ENCODE assay signal across 8 cellular contexts in genomic region chr1:236282719-236283118, GRCh38. TPM values are rescaled to one million over a fixed set of nuclear protein-coding genes. Genes with fewer than 3 reads are reported as not detected.
DNase-seq lines count a peak whose midpoint lies in the region; ATAC-seq and TF ChIP-seq lines count a peak whose summit lies in the region.

No MANE protein-coding gene starts in this region.

- WGBS in SK-N-SH (ENCODE audit: low lambda C conversion rate) = 64% methylated on average over 2 of the region's 2 CpGs
- no CpG with 5 or more reads among the region's 2 CpGs for WGBS in neuronal stem cell (ENCODE audit: extremely low coverage in 2 of 2, insufficient read length in 2 of 2, insufficient replicate concordance in 1 of 2), 2 donors

- no peaks in the 10 kb centered on the region for H3K79me1 ChIP-seq in neuronal stem cell (ENCODE audit: low read depth, low read length)

- no peaks in the 10 kb centered on the region for H3K9me3 Mint-ChIP-seq in stimulated activated memory B cell treated with anti-CD40 and anti-IgM and Interleukin-4, amounts not matched to agents 10 μg/mL and 1 μg/mL and 100 μg/mL, for 72 hours

- H3K27me3 Mint-ChIP-seq in stimulated activated memory B cell treated with anti-CD40 and anti-IgM and Interleukin-4, amounts not matched to agents 10 μg/mL and 1 μg/mL and 100 μg/mL, for 72 hours = no peaks in the 10 kb centered on the region

- H4K8ac ChIP-seq in neuronal stem cell (ENCODE audit: low read depth, low read length) = no peak overlapping the region

- POLR2A ChIA-PET in SK-N-SH (lab: Yijun Ruan, JAX) = no interaction called here

- no peak overlapping the region for H3K23ac ChIP-seq in neuronal stem cell (ENCODE audit: low read depth, low read length, poor library complexity)

- H3K27ac ChIP-seq in SK-N-SH (ENCODE audit: low read depth in 2 of 2, low read length in 1 of 2) = no peak overlapping the region
- H3K27ac ChIP-seq in iPS-18a (ENCODE audit: low read length) = no peak overlapping the region
- H3K27ac ChIP-seq in neuronal stem cell (replicated peaks; ENCODE audit: low read length) = no peak overlapping the region

- no peak overlapping the region for H2BK12ac ChIP-seq in neuronal stem cell (ENCODE audit: low read length)

- H3K4me1 Mint-ChIP-seq in stimulated activated memory B cell treated with anti-CD40 and anti-IgM and Interleukin-4, amounts not matched to agents 10 μg/mL and 1 μg/mL and 100 μg/mL, for 72 hours = peaks cover 44% of the 10 kb centered on the region

- H2AFZ ChIP-seq in SK-N-SH (ENCODE audit: low read depth) (peak overlapping the region; percentile 77; the same call in 1 of the 2 replicates), neuronal stem cell (ENCODE audit: low read length) (no peak overlapping the region)

- no peaks in the 10 kb centered on the region for H3K79me2 ChIP-seq in SK-N-SH (ENCODE audit: insufficient read depth)

- no peaks in the 10 kb centered on the region for H3F3A ChIP-seq in SK-N-SH (replicated peaks; ENCODE audit: insufficient read depth)

- H3K4me1 ChIP-seq in SK-N-SH (ENCODE audit: control insufficient read depth in 1 of 2, insufficient read depth in 2 of 2, low read depth in 1 of 2, low read length in 1 of 2) = peaks cover 0 to 10% of the 10 kb centered on the region in 2 experiments; a peak in 2 of 4 replicates
- H3K4me1 ChIP-seq in iPS-18a (ENCODE audit: control insufficient read depth, low read depth, low read length) = peaks cover 2% of the 10 kb centered on the region
- peaks cover 4 to 10% of the 10 kb centered on the region in 2 donors for H3K4me1 ChIP-seq in neuronal stem cell (ENCODE audit: control insufficient read depth in 2 of 2, insufficient read depth in 1 of 2, low read depth in 1 of 2, low read length in 2 of 2)

- no peak overlapping the region for H3K14ac ChIP-seq in neuronal stem cell (ENCODE audit: low read length)

- H4K91ac ChIP-seq in neuronal stem cell (ENCODE audit: low read depth, low read length, poor library complexity) = no peak overlapping the region

- no peak overlapping the region for H2BK120ac ChIP-seq in neuronal stem cell (ENCODE audit: low read depth, low read length)

- H2BK15ac ChIP-seq in neuronal stem cell (ENCODE audit: low read length) = no peak overlapping the region

- no peaks in the 10 kb centered on the region for H3K9me2 ChIP-seq in SK-N-SH

- H3K9me3 ChIP-seq in SK-N-SH = no peaks in the 10 kb centered on the region
- no peaks in the 10 kb centered on the region for H3K9me3 ChIP-seq in iPS-18a (ENCODE audit: control insufficient read depth, low read depth, low read length)
- H3K9me3 ChIP-seq in neuronal stem cell (replicated peaks in 1 of 2; ENCODE audit: control insufficient read depth in 2 of 2, insufficient read depth in 1 of 2, low read depth in 1 of 2, low read length in 2 of 2) = no peaks in the 10 kb centered on the region

- H3K9ac ChIP-seq in SK-N-SH = no peak overlapping the region
- H3K9ac ChIP-seq in iPS-18a (ENCODE audit: low read length) = peak overlapping the region; percentile 57
- H3K9ac ChIP-seq in neuronal stem cell (ENCODE audit: low read depth, low read length, poor library complexity) = no peak overlapping the region

- no peak for DNase-seq in SK-N-SH
- no peak for DNase-seq in effector CD8-positive, alpha-beta T cell (lab: John Stamatoyannopoulos, UW)
- DNase-seq in neuronal stem cell (ENCODE audit: low spot score) = no peak

- H3K36me3 ChIP-seq in SK-N-SH (replicated peaks in 1 of 2; ENCODE audit: control insufficient read depth in 1 of 2, insufficient read depth in 2 of 2, low read length in 1 of 2) (no peaks in the 10 kb centered on the region), iPS-18a (ENCODE audit: control insufficient read depth, low read depth, low read length) (no peaks in the 10 kb centered on the region), neuronal stem cell (replicated peaks in 1 of 2; ENCODE audit: control insufficient read depth in 2 of 2, insufficient read depth in 2 of 2, low read length in 2 of 2) (no peaks in the 10 kb centered on the region)

- H3K4me3 ChIP-seq in SK-N-SH (ENCODE audit: low read depth in 2 of 2, low read length in 1 of 2) = peak overlapping the region in 1 of 2 experiments; percentile 88; a peak in 2 of 4 replicates
- peak overlapping the region; percentile 79 for H3K4me3 ChIP-seq in WI38 (ENCODE audit: low read depth, low read length)
- peak overlapping the region; percentile 79 for H3K4me3 ChIP-seq in iPS-18a (ENCODE audit: low read length)
- H3K4me3 ChIP-seq in neuronal stem cell (ENCODE audit: low read length in 2 of 2) = no peak overlapping the region

- ATAC-seq in SK-N-SH treated with all-trans-retinoic acid at 6 μM for 48 hours (no peak), HG03025 (IDR thresholded peaks at IDR 0.05; ENCODE audit: low FRiP score, unreplicated experiment) (no peak)
- no peak for ATAC-seq in stimulated activated memory B cell treated with anti-CD40 and anti-IgM and Interleukin-4, amounts not matched to agents 10 μg/mL and 1 μg/mL and 100 μg/mL, for 72 hours

- H3K27ac Mint-ChIP-seq in stimulated activated memory B cell treated with anti-CD40 and anti-IgM and Interleukin-4, amounts not matched to agents 10 μg/mL and 1 μg/mL and 100 μg/mL, for 72 hours = peak overlapping the region; percentile 77

- CTCF ChIA-PET in SK-N-SH (lab: Yijun Ruan, JAX) = interaction anchor here (1.3 to 1.6 kb wide), 2 partner anchors 178 to 206 kb away, joined by 4 to 5 read pairs; no protein-coding TSS in a partner anchor

- no peak for TF ChIP-seq RAD21 in SK-N-SH (IDR thresholded peaks at IDR 0.05; ENCODE audit: low read length)

- TF ChIP-seq CTCF in SK-N-SH (IDR thresholded peaks at IDR 0.05) = no peak
- no peak for TF ChIP-seq CTCF in WI38 (IDR thresholded peaks at IDR 0.05; ENCODE audit: low read depth, low read length)

- peaks cover 4% of the 10 kb centered on the region; the same call in 1 of the 2 replicates for H3K27me3 ChIP-seq in SK-N-SH (ENCODE audit: insufficient read depth)
- peaks cover 28% of the 10 kb centered on the region for H3K27me3 ChIP-seq in iPS-18a (ENCODE audit: control insufficient read depth, insufficient read depth, low read length)
- peaks cover 5 to 36% (median 14%) of the 10 kb centered on the region in 3 experiments for H3K27me3 ChIP-seq in neuronal stem cell (ENCODE audit: control insufficient read depth in 3 of 3, insufficient read depth in 3 of 3, low read depth in 1 of 3, low read length in 3 of 3)

- H3K4ac ChIP-seq in neuronal stem cell (ENCODE audit: low read length) = no peak overlapping the region

- no peaks in the 10 kb centered on the region for H4K20me1 ChIP-seq in SK-N-SH (ENCODE audit: insufficient read depth)

- no peak overlapping the region for H3K18ac ChIP-seq in neuronal stem cell (ENCODE audit: low read length)

- H3K36me3 Mint-ChIP-seq in stimulated activated memory B cell treated with anti-CD40 and anti-IgM and Interleukin-4, amounts not matched to agents 10 μg/mL and 1 μg/mL and 100 μg/mL, for 72 hours = no peaks in the 10 kb centered on the region

- H2BK5ac ChIP-seq in neuronal stem cell (ENCODE audit: low read length) = no peak overlapping the region

- H2AK5ac ChIP-seq in neuronal stem cell (ENCODE audit: low read depth, low read length) = no peak overlapping the region

- H3K4me3 Mint-ChIP-seq in stimulated activated memory B cell treated with anti-CD40 and anti-IgM and Interleukin-4, amounts not matched to agents 10 μg/mL and 1 μg/mL and 100 μg/mL, for 72 hours = peak overlapping the region; percentile 91

- no peak for TF ChIP-seq EP300 in SK-N-SH (IDR thresholded peaks at IDR 0.05; ENCODE audit: borderline replicate concordance in 1 of 2, low read depth in 1 of 2, low read length in 1 of 2)

- H3K4me2 ChIP-seq in SK-N-SH = peak overlapping the region; percentile 83
- no peak overlapping the region for H3K4me2 ChIP-seq in neuronal stem cell (ENCODE audit: insufficient read depth, low read length, poor library complexity, severe bottlenecking)

TF ChIP-seq in SK-N-SH, 30 proteins besides CTCF, POLR2A, EP300 and RAD21 (continues in another document):
- TF ChIP-seq SMC3 (IDR thresholded peaks at IDR 0.05; ENCODE audit: low read depth, low read length) (no peak), IRF3 (IDR thresholded peaks at IDR 0.05; ENCODE audit: low read depth, low read length) (no peak)

TF ChIP-seq in SK-N-SH treated with all-trans-retinoic acid at 6 μM for 48 hours, 23 proteins besides CTCF, POLR2A, EP300 and RAD21 (continues in another document):
- TF ChIP-seq BACH2 (CRISPR knock-in tag; IDR thresholded peaks at IDR 0.05; ENCODE audit: borderline replicate concordance) (no peak), CSRNP3 (CRISPR knock-in tag; IDR thresholded peaks at IDR 0.05) (no peak), SNAI2 (CRISPR knock-in tag; IDR thresholded peaks at IDR 0.05) (no peak), PPARA (CRISPR knock-in tag; IDR thresholded peaks at IDR 0.05; ENCODE audit: borderline replicate concordance) (no peak), CREB5 (CRISPR knock-in tag; IDR thresholded peaks at IDR 0.05; ENCODE audit: low read depth) (no peak), TOX (CRISPR knock-in tag; IDR thresholded peaks at IDR 0.05; ENCODE audit: borderline replicate concordance) (no peak), ZNF70 (CRISPR knock-in tag; IDR thresholded peaks at IDR 0.05) (no peak)

RNA-seq across cellular contexts. Expression of gene ERO1B, which starts 1.0 kb away (rescaled TPM):
- polyA plus RNA-seq in SK-N-SH (2012; rRNA removed) = 0.79 and 1.3 TPM in 2 replicates
- 1.4 and 1.6 TPM in 2 replicates for polyA plus RNA-seq in SK-N-SH (2012; cell fraction: cytosol; rRNA removed)
- 0.99 and 1.5 TPM in 2 replicates for polyA plus RNA-seq in SK-N-SH (2012; cell fraction: nucleus; rRNA removed)
- polyA plus RNA-seq in neuronal stem cell (2013, experiment 1 of 2) = 1.2 TPM
- polyA plus RNA-seq in neuronal stem cell (2013, experiment 2 of 2) = 1.3 TPM

Comparison
In these comparisons a context has a peak if more than half of its experiments do, and no peak if none do; other contexts are left out.
1. H3K4me3 ChIP-seq: peak in WI38 (single experiment) and iPS-18a (single experiment); none in neuronal stem cell (0 of 2).